Comparison of ENCODE assay signal across 1 cellular context in the genomic region with DNA sequence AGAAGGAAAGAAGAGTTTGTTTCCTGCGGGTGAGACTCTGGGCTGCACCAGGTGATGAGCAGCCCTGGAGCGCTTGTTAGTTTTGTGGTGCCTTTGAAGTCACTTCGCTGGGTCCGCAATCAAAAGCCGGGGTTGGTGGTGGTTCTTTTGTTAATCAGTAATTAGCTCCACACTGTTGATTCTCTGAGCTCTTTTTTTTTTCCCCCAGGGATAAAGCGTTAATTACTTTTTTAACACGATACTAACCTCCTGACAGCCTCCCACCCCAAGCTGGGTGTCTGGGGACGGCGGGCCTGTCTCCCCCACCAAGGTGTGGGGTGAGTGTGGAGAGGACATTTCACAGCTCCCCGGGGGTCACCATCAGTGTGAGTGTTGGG.
TF ChIP-seq lines count a peak whose summit lies in the region.

No MANE protein-coding gene starts in this region.

TF ChIP-seq in GM23338, 12 proteins besides CTCF, POLR2A, EP300 and RAD21 (continued from another document):
- TF ChIP-seq, protein P1, sequence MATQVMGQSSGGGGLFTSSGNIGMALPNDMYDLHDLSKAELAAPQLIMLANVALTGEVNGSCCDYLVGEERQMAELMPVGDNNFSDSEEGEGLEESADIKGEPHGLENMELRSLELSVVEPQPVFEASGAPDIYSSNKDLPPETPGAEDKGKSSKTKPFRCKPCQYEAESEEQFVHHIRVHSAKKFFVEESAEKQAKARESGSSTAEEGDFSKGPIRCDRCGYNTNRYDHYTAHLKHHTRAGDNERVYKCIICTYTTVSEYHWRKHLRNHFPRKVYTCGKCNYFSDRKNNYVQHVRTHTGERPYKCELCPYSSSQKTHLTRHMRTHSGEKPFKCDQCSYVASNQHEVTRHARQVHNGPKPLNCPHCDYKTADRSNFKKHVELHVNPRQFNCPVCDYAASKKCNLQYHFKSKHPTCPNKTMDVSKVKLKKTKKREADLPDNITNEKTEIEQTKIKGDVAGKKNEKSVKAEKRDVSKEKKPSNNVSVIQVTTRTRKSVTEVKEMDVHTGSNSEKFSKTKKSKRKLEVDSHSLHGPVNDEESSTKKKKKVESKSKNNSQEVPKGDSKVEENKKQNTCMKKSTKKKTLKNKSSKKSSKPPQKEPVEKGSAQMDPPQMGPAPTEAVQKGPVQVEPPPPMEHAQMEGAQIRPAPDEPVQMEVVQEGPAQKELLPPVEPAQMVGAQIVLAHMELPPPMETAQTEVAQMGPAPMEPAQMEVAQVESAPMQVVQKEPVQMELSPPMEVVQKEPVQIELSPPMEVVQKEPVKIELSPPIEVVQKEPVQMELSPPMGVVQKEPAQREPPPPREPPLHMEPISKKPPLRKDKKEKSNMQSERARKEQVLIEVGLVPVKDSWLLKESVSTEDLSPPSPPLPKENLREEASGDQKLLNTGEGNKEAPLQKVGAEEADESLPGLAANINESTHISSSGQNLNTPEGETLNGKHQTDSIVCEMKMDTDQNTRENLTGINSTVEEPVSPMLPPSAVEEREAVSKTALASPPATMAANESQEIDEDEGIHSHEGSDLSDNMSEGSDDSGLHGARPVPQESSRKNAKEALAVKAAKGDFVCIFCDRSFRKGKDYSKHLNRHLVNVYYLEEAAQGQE (IDR thresholded peaks at IDR 0.05; ENCODE audit: unreplicated experiment), result no peak
- TF ChIP-seq STAT1 (IDR thresholded peaks at IDR 0.05; ENCODE audit: unreplicated experiment), result no peak
